ENCODE assay signal across 1 cellular context in genomic region chr3:156812521-156813335, GRCh38.
TF ChIP-seq lines count a peak whose summit lies in the region.

No MANE protein-coding gene starts in this region.

TF ChIP-seq in K562, 482 proteins besides CTCF, POLR2A, EP300 and RAD21 (continued from another document and continues in another):
- no peak for TF ChIP-seq DACH1 (IDR thresholded peaks at IDR 0.05; ENCODE audit: partially characterized antibody)
- no peak for TF ChIP-seq ZNF239 (CRISPR knock-in tag; IDR thresholded peaks at IDR 0.05)
- TF ChIP-seq LARP7 (IDR thresholded peaks at IDR 0.05) = no peak
- no peak for TF ChIP-seq BCL6 (CRISPR knock-in tag; IDR thresholded peaks at IDR 0.05)
- no peak for TF ChIP-seq RBM22 (IDR thresholded peaks at IDR 0.05; ENCODE audit: low read depth, low read length, poor library complexity, severe bottlenecking)
- no peak for TF ChIP-seq PRMT5 (CRISPR knock-in tag; IDR thresholded peaks at IDR 0.05)
- no peak for TF ChIP-seq NR2C2 (CRISPR knock-in tag; IDR thresholded peaks at IDR 0.05)
- TF ChIP-seq NR2C2 (tag; IDR thresholded peaks at IDR 0.05) = peak; percentile 86
- TF ChIP-seq ZNF655 (CRISPR knock-in tag; IDR thresholded peaks at IDR 0.05) = no peak
- TF ChIP-seq ZBED1 (IDR thresholded peaks at IDR 0.05) = no peak
- no peak for TF ChIP-seq ZNF445 (CRISPR knock-in tag; IDR thresholded peaks at IDR 0.05; ENCODE audit: low read depth)
- no peak for TF ChIP-seq SRF (CRISPR knock-in tag; IDR thresholded peaks at IDR 0.05)
- TF ChIP-seq ZHX1 (conservative IDR thresholded peaks at IDR 0.05; ENCODE audit: low read length) = no peak
- no peak for TF ChIP-seq STAT5B (CRISPR knock-in tag; IDR thresholded peaks at IDR 0.05)
- TF ChIP-seq ZNF311 (CRISPR knock-in tag; IDR thresholded peaks at IDR 0.05) = no peak
- TF ChIP-seq ZBTB43 (CRISPR knock-in tag; IDR thresholded peaks at IDR 0.05) = no peak
- TF ChIP-seq CTBP1 (IDR thresholded peaks at IDR 0.05; ENCODE audit: borderline replicate concordance) = peak; percentile 66
- TF ChIP-seq ZNF696 (CRISPR knock-in tag; conservative IDR thresholded peaks at IDR 0.05) = no peak
- TF ChIP-seq ZNF778 (CRISPR knock-in tag; IDR thresholded peaks at IDR 0.05) = no peak
- peak; percentile 55; the same call in 1 of the 2 replicates for TF ChIP-seq CXXC5 (CRISPR knock-in tag; IDR thresholded peaks at IDR 0.05)
- no peak for TF ChIP-seq GATAD2A (IDR thresholded peaks at IDR 0.05)
- TF ChIP-seq PTTG1 (tag; IDR thresholded peaks at IDR 0.05; ENCODE audit: low read depth) = no peak
- no peak for TF ChIP-seq CLOCK (CRISPR knock-in tag; IDR thresholded peaks at IDR 0.05; ENCODE audit: borderline replicate concordance)
- no peak for TF ChIP-seq ARHGAP35 (IDR thresholded peaks at IDR 0.05; ENCODE audit: partially characterized antibody)
- peak; percentile 81 for TF ChIP-seq ZEB2 (IDR thresholded peaks at IDR 0.05)
- no peak for TF ChIP-seq SMARCB1 (IDR thresholded peaks at IDR 0.05; ENCODE audit: insufficient read length, low read depth)
- no peak; the same call in 1 of the 2 replicates for TF ChIP-seq NFRKB (IDR thresholded peaks at IDR 0.05; ENCODE audit: low read depth)
- no peak for TF ChIP-seq SPI1 (IDR thresholded peaks at IDR 0.05; ENCODE audit: borderline replicate concordance, low read depth, low read length)
- no peak for TF ChIP-seq ZZZ3 (IDR thresholded peaks at IDR 0.05)
- no peak for TF ChIP-seq ZNF23 (CRISPR knock-in tag; IDR thresholded peaks at IDR 0.05)
- no peak for TF ChIP-seq ATF1 (CRISPR knock-in tag; IDR thresholded peaks at IDR 0.05)
- TF ChIP-seq ATF1 (tag; IDR thresholded peaks at IDR 0.05) = peak; percentile 85
- no peak for TF ChIP-seq BCOR (IDR thresholded peaks at IDR 0.05)
- TF ChIP-seq ZNF717 (CRISPR knock-in tag; IDR thresholded peaks at IDR 0.05) = no peak
- TF ChIP-seq WHSC1 (IDR thresholded peaks at IDR 0.05; ENCODE audit: low read length) = no peak
- no peak for TF ChIP-seq CHCHD3 (CRISPR knock-in tag; IDR thresholded peaks at IDR 0.05)
- TF ChIP-seq SRSF1 (IDR thresholded peaks at IDR 0.05; ENCODE audit: low read depth, low read length) = no peak
- TF ChIP-seq RBM25 (IDR thresholded peaks at IDR 0.05; ENCODE audit: low read depth, low read length, severe bottlenecking) = no peak
- TF ChIP-seq ZBTB17 (CRISPR knock-in tag; IDR thresholded peaks at IDR 0.05) = 0 out of 2 replicates have a peak, but pooled peaks have one; percentile 39
- TF ChIP-seq IRF2 (CRISPR knock-in tag; IDR thresholded peaks at IDR 0.05) = no peak
- TF ChIP-seq GATA2 (CRISPR knock-in tag; IDR thresholded peaks at IDR 0.05) = no peak
- no peak for TF ChIP-seq ZNF124 (CRISPR knock-in tag; IDR thresholded peaks at IDR 0.05)
- TF ChIP-seq SRSF3 (IDR thresholded peaks at IDR 0.05; ENCODE audit: insufficient read depth, low read length) = no peak
- no peak for TF ChIP-seq ZFP36 (IDR thresholded peaks at IDR 0.05; ENCODE audit: low read depth, low read length, partially characterized antibody)
- no peak for TF ChIP-seq NR0B1 (IDR thresholded peaks at IDR 0.05; ENCODE audit: partially characterized antibody)
- no peak for TF ChIP-seq RBM14 (IDR thresholded peaks at IDR 0.05; ENCODE audit: borderline replicate concordance, insufficient read depth, low read depth, low read length)
- no peak for TF ChIP-seq IRF9 (tag; IDR thresholded peaks at IDR 0.05)
- peak; percentile 55 for TF ChIP-seq CCNT2 (IDR thresholded peaks at IDR 0.05; ENCODE audit: borderline replicate concordance, extremely low read depth, insufficient read length, low read depth, low read length)
- TF ChIP-seq KDM1A (IDR thresholded peaks at IDR 0.05) = no peak; a peak in 1 of 4 replicates
- TF ChIP-seq NCOA2 (IDR thresholded peaks at IDR 0.05; ENCODE audit: partially characterized antibody in 2 of 2) = no peak
- TF ChIP-seq TEAD4 (IDR thresholded peaks at IDR 0.05; ENCODE audit: low read length) = peak; percentile 67
- TF ChIP-seq TEAD4 (CRISPR knock-in tag; IDR thresholded peaks at IDR 0.05; ENCODE audit: borderline replicate concordance) = no peak
- TF ChIP-seq NELFE (IDR thresholded peaks at IDR 0.05; ENCODE audit: insufficient read depth, insufficient read length) = no peak
- peak; percentile 30 to 38 for TF ChIP-seq AFF1 (IDR thresholded peaks at IDR 0.05; ENCODE audit: low read depth in 1 of 2, partially characterized antibody in 2 of 2)
- TF ChIP-seq PYGO2 (tag; IDR thresholded peaks at IDR 0.05) = peak; percentile 49; the same call in 1 of the 2 replicates
- no peak for TF ChIP-seq ZNF24 (IDR thresholded peaks at IDR 0.05)
- no peak for TF ChIP-seq RBFOX2 (IDR thresholded peaks at IDR 0.05; ENCODE audit: low read depth, low read length)
- no peak for TF ChIP-seq POLR2AphosphoS2 (IDR thresholded peaks at IDR 0.05; ENCODE audit: low read length)
- TF ChIP-seq ZNF280A (IDR thresholded peaks at IDR 0.05; ENCODE audit: low read depth, partially characterized antibody) = no peak
- no peak for TF ChIP-seq HMG20B (CRISPR knock-in tag; IDR thresholded peaks at IDR 0.05)
- peak; percentile 40; the same call in 1 of the 2 replicates for TF ChIP-seq CBFA2T3 (IDR thresholded peaks at IDR 0.05)
- TF ChIP-seq MYC (IDR thresholded peaks at IDR 0.05; ENCODE audit: low read depth, low read length) = peak; percentile 84
- TF ChIP-seq MYC (CRISPR knock-in tag; IDR thresholded peaks at IDR 0.05; ENCODE audit: borderline replicate concordance, low read depth) = no peak
- TF ChIP-seq ZNF274 (IDR thresholded peaks at IDR 0.05; ENCODE audit: borderline replicate concordance, low read depth, low read length) = no peak
- TF ChIP-seq GTF2A2 (tag; IDR thresholded peaks at IDR 0.05) = no peak
- peak in 1 of 2 experiments; percentile 63; a peak in 2 of 4 replicates for TF ChIP-seq FOXA3 (CRISPR knock-in tag; conservative IDR thresholded peaks at IDR 0.05 in 1 of 2, IDR thresholded peaks at IDR 0.05 in 1 of 2)
- no peak for TF ChIP-seq CSDE1 (IDR thresholded peaks at IDR 0.05)
